19 cellular contexts compared by ENCODE assay signal in the genomic region with DNA sequence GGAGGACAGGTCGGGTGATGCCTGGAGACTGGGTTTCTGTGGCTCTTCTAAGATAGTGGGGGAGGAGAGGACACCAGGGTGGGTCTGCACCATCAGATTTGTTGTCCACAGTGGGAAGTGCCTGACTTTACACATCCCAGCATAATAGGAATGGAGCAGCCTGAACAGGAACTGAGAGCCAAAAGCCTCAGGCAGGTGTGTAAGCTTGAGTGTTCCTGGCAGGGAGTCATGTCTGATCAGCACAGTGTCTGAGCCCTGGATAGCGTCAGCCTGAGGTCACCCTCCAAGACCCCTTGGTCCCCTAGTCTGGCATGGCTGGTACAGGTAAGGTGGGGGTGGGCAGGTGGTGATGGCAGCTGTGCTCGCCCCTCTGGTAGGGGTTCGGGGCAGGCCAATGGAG. TPM values are rescaled to one million over a fixed set of nuclear protein-coding genes. Genes with fewer than 3 reads are reported as not detected.
"Had no signal": no experiment of that assay in that cellular context is flagged by ENCODE, and none has a peak within 500 bp of the region (broad histone marks: within the 10 kb centered on the region; RNA-seq: fewer than 3 reads in every experiment).

No MANE protein-coding gene starts in this region.

- H3K4me1 ChIP-seq: breast epithelium, lower lobe of right lung, right lobe of liver, tibial artery had no signal

- H3K36me3 Mint-ChIP-seq: activated CD4-positive, alpha-beta memory T cell treated with anti-CD3 and anti-CD28 coated beads for 36 hours; activated naive CD8-positive, alpha-beta T cell treated with anti-CD3 and anti-CD28 coated beads, Interleukin-2, amount 10 ng/mL, durations not matched to agents 7 days and 5 days; naive B cell had no signal

- H3K4me3 Mint-ChIP-seq: activated CD4-positive, alpha-beta memory T cell treated with anti-CD3 and anti-CD28 coated beads for 36 hours; activated naive CD4-positive, alpha-beta T cell treated with anti-CD3 and anti-CD28 coated beads for 36 hours; activated naive CD8-positive, alpha-beta T cell treated with anti-CD3 and anti-CD28 coated beads, Interleukin-2, amount 10 ng/mL, durations not matched to agents 7 days and 5 days; activated T-cell treated with anti-CD3 and anti-CD28 coated beads, Interleukin-2, amount 50 U/mL, for 72 hours; stimulated activated naive CD8-positive, alpha-beta T cell treated with anti-CD3 and anti-CD28 coated beads, Interleukin-15, amount 100 ng/mL, for 72 hours had no signal

- H3K4me3 ChIP-seq: breast epithelium, coronary artery, heart left ventricle, lower lobe of right lung, right lobe of liver, skin epidermis, tibial artery had no signal

- H3K9me3 ChIP-seq: breast epithelium, heart left ventricle, lower lobe of right lung, right lobe of liver, tibial artery had no signal

- H3K36me3 ChIP-seq: breast epithelium, heart left ventricle, lower lobe of right lung, right lobe of liver, tibial artery had no signal

- ATAC-seq: activated T-cell treated with anti-CD3 and anti-CD28 coated beads, Interleukin-2, amount 50 U/mL, for 72 hours; heart left ventricle; lower lobe of right lung; right lobe of liver had no signal

- H3K4me1 Mint-ChIP-seq: activated naive CD8-positive, alpha-beta T cell treated with anti-CD3 and anti-CD28 coated beads, Interleukin-2, amount 10 ng/mL, durations not matched to agents 7 days and 5 days; naive B cell; stimulated activated naive CD8-positive, alpha-beta T cell treated with anti-CD3 and anti-CD28 coated beads, Interleukin-15, amount 100 ng/mL, for 72 hours had no signal

- DNase-seq: activated CD4-positive, alpha-beta memory T cell treated with anti-CD3 and anti-CD28 coated beads for 36 hours; activated CD4-positive, alpha-beta T cell treated with anti-CD3 and anti-CD28 coated beads for 48 hours; activated effector memory CD4-positive, alpha-beta T cell treated with Interleukin-2 at 50 U/mL for 16 hours; activated naive CD4-positive, alpha-beta T cell treated with anti-CD3 and anti-CD28 coated beads for 36 hours; activated naive CD8-positive, alpha-beta T cell treated with anti-CD3 and anti-CD28 coated beads, Interleukin-2, amount 10 ng/mL, durations not matched to agents 7 days and 5 days; activated T-cell treated with anti-CD3 and anti-CD28 coated beads, Interleukin-2, amount 50 U/mL, for 72 hours; amniotic stem cell; heart left ventricle; islet precursor cell; lower lobe of right lung; naive B cell; occipital lobe; right lobe of liver; stimulated activated CD4-positive, alpha-beta T cell treated with anti-CD3 and anti-CD28 coated beads, Interleukin-1b, Interleukin-23, amount 100 ng/mL, for 48 hours; stimulated activated naive CD8-positive, alpha-beta T cell treated with anti-CD3 and anti-CD28 coated beads, Interleukin-15, amount 100 ng/mL, for 72 hours; tibial artery had no signal

- H3K27me3 Mint-ChIP-seq: stimulated activated naive CD8-positive, alpha-beta T cell treated with anti-CD3 and anti-CD28 coated beads, Interleukin-15, amount 100 ng/mL, for 72 hours had no signal

- H3K27me3 ChIP-seq: breast epithelium, heart left ventricle, right lobe of liver had no signal

- H3K27ac Mint-ChIP-seq: activated CD4-positive, alpha-beta memory T cell treated with anti-CD3 and anti-CD28 coated beads for 36 hours; activated naive CD4-positive, alpha-beta T cell treated with anti-CD3 and anti-CD28 coated beads for 36 hours; activated naive CD8-positive, alpha-beta T cell treated with anti-CD3 and anti-CD28 coated beads, Interleukin-2, amount 10 ng/mL, durations not matched to agents 7 days and 5 days; activated T-cell treated with anti-CD3 and anti-CD28 coated beads, Interleukin-2, amount 50 U/mL, for 72 hours; naive B cell; stimulated activated naive CD8-positive, alpha-beta T cell treated with anti-CD3 and anti-CD28 coated beads, Interleukin-15, amount 100 ng/mL, for 72 hours had no signal

- H3K27ac ChIP-seq: breast epithelium, coronary artery, heart left ventricle, lower lobe of right lung, right lobe of liver, skin epidermis, tibial artery had no signal

- H3K9me3 Mint-ChIP-seq: activated CD4-positive, alpha-beta memory T cell treated with anti-CD3 and anti-CD28 coated beads for 36 hours; activated naive CD4-positive, alpha-beta T cell treated with anti-CD3 and anti-CD28 coated beads for 36 hours; activated naive CD8-positive, alpha-beta T cell treated with anti-CD3 and anti-CD28 coated beads, Interleukin-2, amount 10 ng/mL, durations not matched to agents 7 days and 5 days; activated T-cell treated with anti-CD3 and anti-CD28 coated beads, Interleukin-2, amount 50 U/mL, for 72 hours; stimulated activated naive CD8-positive, alpha-beta T cell treated with anti-CD3 and anti-CD28 coated beads, Interleukin-15, amount 100 ng/mL, for 72 hours had no signal

RNA-seq across cellular contexts. Expression of a gene that starts 20.2 kb away (rescaled TPM):
- total RNA-seq: activated CD4-positive, alpha-beta memory T cell treated with anti-CD3 and anti-CD28 coated beads for 36 hours; activated naive CD4-positive, alpha-beta T cell treated with anti-CD3 and anti-CD28 coated beads for 36 hours; activated naive CD8-positive, alpha-beta T cell treated with anti-CD3 and anti-CD28 coated beads, Interleukin-2, amount 10 ng/mL, durations not matched to agents 7 days and 5 days; activated T-cell treated with anti-CD3 and anti-CD28 coated beads, Interleukin-2, amount 50 U/mL, for 72 hours had no signal
